ENCODE assay signal across 1 cellular context in genomic region chr4:75834095-75834771, GRCh38.
TF ChIP-seq lines count a peak whose summit lies in the region.

No MANE protein-coding gene starts in this region.

TF ChIP-seq in K562, 482 proteins besides CTCF, POLR2A, EP300 and RAD21 (continued from another document and continues in another):
- TF ChIP-seq RERE (CRISPR knock-in tag; IDR thresholded peaks at IDR 0.05; ENCODE audit: borderline replicate concordance): no peak
- no peak for TF ChIP-seq RNF2 (IDR thresholded peaks at IDR 0.05)
- TF ChIP-seq ELF2 (CRISPR knock-in tag; IDR thresholded peaks at IDR 0.05): no peak
- no peak for TF ChIP-seq ZNF668 (CRISPR knock-in tag; IDR thresholded peaks at IDR 0.05)
- TF ChIP-seq TFE3 (CRISPR knock-in tag; IDR thresholded peaks at IDR 0.05): no peak
- TF ChIP-seq ZNF518B (CRISPR knock-in tag; IDR thresholded peaks at IDR 0.05): no peak
- TF ChIP-seq, protein P1, sequence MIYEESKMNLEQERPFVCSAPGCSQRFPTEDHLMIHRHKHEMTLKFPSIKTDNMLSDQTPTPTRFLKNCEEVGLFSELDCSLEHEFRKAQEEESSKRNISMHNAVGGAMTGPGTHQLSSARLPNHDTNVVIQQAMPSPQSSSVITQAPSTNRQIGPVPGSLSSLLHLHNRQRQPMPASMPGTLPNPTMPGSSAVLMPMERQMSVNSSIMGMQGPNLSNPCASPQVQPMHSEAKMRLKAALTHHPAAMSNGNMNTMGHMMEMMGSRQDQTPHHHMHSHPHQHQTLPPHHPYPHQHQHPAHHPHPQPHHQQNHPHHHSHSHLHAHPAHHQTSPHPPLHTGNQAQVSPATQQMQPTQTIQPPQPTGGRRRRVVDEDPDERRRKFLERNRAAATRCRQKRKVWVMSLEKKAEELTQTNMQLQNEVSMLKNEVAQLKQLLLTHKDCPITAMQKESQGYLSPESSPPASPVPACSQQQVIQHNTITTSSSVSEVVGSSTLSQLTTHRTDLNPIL (CRISPR knock-in tag; IDR thresholded peaks at IDR 0.05): no peak
- TF ChIP-seq PPARD (CRISPR knock-in tag; IDR thresholded peaks at IDR 0.05): no peak
- TF ChIP-seq ZNF316 (IDR thresholded peaks at IDR 0.05): no peak
- TF ChIP-seq, protein P2, sequence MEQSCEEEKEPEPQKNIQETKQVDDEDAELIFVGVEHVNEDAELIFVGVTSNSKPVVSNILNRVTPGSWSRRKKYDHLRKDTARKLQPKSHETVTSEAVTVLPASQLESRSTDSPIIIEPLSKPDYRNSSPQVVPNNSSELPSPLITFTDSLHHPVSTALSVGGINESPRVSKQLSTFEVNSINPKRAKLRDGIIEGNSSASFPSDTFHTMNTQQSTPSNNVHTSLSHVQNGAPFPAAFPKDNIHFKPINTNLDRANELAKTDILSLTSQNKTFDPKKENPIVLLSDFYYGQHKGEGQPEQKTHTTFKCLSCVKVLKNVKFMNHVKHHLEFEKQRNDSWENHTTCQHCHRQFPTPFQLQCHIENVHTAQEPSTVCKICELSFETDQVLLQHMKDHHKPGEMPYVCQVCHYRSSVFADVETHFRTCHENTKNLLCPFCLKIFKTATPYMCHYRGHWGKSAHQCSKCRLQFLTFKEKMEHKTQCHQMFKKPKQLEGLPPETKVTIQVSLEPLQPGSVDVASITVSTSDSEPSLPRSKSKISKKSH (CRISPR knock-in tag; IDR thresholded peaks at IDR 0.05): no peak
- TF ChIP-seq POU5F1 (IDR thresholded peaks at IDR 0.05; ENCODE audit: borderline replicate concordance, low read depth, low read length, partially characterized antibody): no peak
- no peak for TF ChIP-seq IRF1 (CRISPR knock-in tag; IDR thresholded peaks at IDR 0.05; ENCODE audit: borderline replicate concordance)
- no peak for TF ChIP-seq NFIC (IDR thresholded peaks at IDR 0.05)
- no peak for TF ChIP-seq SETDB1 (IDR thresholded peaks at IDR 0.05; ENCODE audit: low read length)
- TF ChIP-seq RFX7 (CRISPR knock-in tag; IDR thresholded peaks at IDR 0.05): no peak
- TF ChIP-seq ARID3A (IDR thresholded peaks at IDR 0.05; ENCODE audit: borderline replicate concordance, low read depth, low read length): no peak
- TF ChIP-seq, protein P3, sequence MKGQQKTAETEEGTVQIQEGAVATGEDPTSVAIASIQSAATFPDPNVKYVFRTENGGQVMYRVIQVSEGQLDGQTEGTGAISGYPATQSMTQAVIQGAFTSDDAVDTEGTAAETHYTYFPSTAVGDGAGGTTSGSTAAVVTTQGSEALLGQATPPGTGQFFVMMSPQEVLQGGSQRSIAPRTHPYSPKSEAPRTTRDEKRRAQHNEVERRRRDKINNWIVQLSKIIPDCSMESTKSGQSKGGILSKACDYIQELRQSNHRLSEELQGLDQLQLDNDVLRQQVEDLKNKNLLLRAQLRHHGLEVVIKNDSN (CRISPR knock-in tag; IDR thresholded peaks at IDR 0.05): no peak
- TF ChIP-seq ZNF717 (CRISPR knock-in tag; IDR thresholded peaks at IDR 0.05): no peak
- no peak for TF ChIP-seq ZNF146 (CRISPR knock-in tag; IDR thresholded peaks at IDR 0.05; ENCODE audit: unreplicated experiment)
- TF ChIP-seq, protein P4, sequence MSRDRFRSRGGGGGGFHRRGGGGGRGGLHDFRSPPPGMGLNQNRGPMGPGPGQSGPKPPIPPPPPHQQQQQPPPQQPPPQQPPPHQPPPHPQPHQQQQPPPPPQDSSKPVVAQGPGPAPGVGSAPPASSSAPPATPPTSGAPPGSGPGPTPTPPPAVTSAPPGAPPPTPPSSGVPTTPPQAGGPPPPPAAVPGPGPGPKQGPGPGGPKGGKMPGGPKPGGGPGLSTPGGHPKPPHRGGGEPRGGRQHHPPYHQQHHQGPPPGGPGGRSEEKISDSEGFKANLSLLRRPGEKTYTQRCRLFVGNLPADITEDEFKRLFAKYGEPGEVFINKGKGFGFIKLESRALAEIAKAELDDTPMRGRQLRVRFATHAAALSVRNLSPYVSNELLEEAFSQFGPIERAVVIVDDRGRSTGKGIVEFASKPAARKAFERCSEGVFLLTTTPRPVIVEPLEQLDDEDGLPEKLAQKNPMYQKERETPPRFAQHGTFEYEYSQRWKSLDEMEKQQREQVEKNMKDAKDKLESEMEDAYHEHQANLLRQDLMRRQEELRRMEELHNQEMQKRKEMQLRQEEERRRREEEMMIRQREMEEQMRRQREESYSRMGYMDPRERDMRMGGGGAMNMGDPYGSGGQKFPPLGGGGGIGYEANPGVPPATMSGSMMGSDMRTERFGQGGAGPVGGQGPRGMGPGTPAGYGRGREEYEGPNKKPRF (IDR thresholded peaks at IDR 0.05; ENCODE audit: low read depth, low read length): no peak
- TF ChIP-seq NFE2 (IDR thresholded peaks at IDR 0.05; ENCODE audit: low read depth): no peak
- TF ChIP-seq, protein P5, sequence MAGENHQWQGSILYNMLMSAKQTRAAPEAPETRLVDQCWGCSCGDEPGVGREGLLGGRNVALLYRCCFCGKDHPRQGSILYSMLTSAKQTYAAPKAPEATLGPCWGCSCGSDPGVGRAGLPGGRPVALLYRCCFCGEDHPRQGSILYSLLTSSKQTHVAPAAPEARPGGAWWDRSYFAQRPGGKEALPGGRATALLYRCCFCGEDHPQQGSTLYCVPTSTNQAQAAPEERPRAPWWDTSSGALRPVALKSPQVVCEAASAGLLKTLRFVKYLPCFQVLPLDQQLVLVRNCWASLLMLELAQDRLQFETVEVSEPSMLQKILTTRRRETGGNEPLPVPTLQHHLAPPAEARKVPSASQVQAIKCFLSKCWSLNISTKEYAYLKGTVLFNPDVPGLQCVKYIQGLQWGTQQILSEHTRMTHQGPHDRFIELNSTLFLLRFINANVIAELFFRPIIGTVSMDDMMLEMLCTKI (IDR thresholded peaks at IDR 0.05; ENCODE audit: partially characterized antibody): no peak
- no peak for TF ChIP-seq ZNF699 (CRISPR knock-in tag; IDR thresholded peaks at IDR 0.05; ENCODE audit: insufficient replicate concordance)
- TF ChIP-seq RCOR1 (IDR thresholded peaks at IDR 0.05; ENCODE audit: borderline replicate concordance in 1 of 2, low read depth in 2 of 2, low read length in 2 of 2): no peak
- TF ChIP-seq STAG1 (CRISPR knock-in tag; IDR thresholded peaks at IDR 0.05; ENCODE audit: borderline replicate concordance): no peak
- 0 out of 2 replicates have a peak, but pooled peaks have one; percentile 60 for TF ChIP-seq ZNF766 (CRISPR knock-in tag; conservative IDR thresholded peaks at IDR 0.05)
- peak; percentile 57; the same call in 1 of the 2 replicates for TF ChIP-seq PATZ1 (CRISPR knock-in tag; IDR thresholded peaks at IDR 0.05; ENCODE audit: borderline replicate concordance)
- no peak for TF ChIP-seq FOXJ3 (CRISPR knock-in tag; IDR thresholded peaks at IDR 0.05)
- no peak for TF ChIP-seq SRSF9 (IDR thresholded peaks at IDR 0.05; ENCODE audit: borderline replicate concordance, low read depth, low read length)
